Comparison of ENCODE assay signal across 9 cellular contexts in genomic region chr6:371851-372250, GRCh38. TPM values are rescaled to one million over a fixed set of nuclear protein-coding genes. Genes with fewer than 3 reads are reported as not detected.
DNase-seq lines count a peak whose midpoint lies in the region; ATAC-seq, FAIRE-seq and TF ChIP-seq lines count a peak whose summit lies in the region.
"Not testable (repeated sequence)": the region's sequence is repeated elsewhere in the genome, so short reads cannot be mapped to it uniquely, and the experiment has no call there.
"Had no signal": no experiment of that assay in that cellular context is flagged by ENCODE, and none has a peak within 500 bp of the region (broad histone marks: within the 10 kb centered on the region; RNA-seq: fewer than 3 reads in every experiment).

No MANE protein-coding gene starts in this region.

- FAIRE-seq in HTR-8/SVneo (lab: Jason Lieb, UNC) (peak; percentile 81), small intestine (lab: Jason Lieb, UNC) (peak; percentile 47)

- H3K36me3 ChIP-seq in BLaER1 treated with 17β-estradiol and CSF1 and Interleukin-3, amounts not matched to agents 10 nM and 100 nM; SU-DHL-6 (ENCODE audit: low read length); small intestine (ENCODE audit: control insufficient read depth in 2 of 2, insufficient read depth in 2 of 2, low read length in 2 of 2): not testable (repeated sequence)

- not testable (repeated sequence) for H4K20me1 ChIP-seq in BLaER1 treated with 17β-estradiol and CSF1 and Interleukin-3, amounts not matched to agents 10 nM and 100 nM; SU-DHL-6 (ENCODE audit: low read depth, low read length)

- TF ChIP-seq CTCF in SU-DHL-6 (IDR thresholded peaks at IDR 0.05; ENCODE audit: insufficient read depth, low read length, poor library complexity, severe bottlenecking) = not testable (repeated sequence)

- not testable (repeated sequence) for ATAC-seq in Right ventricle myocardium superior (ENCODE audit: poor library complexity)

- H3K4me1 ChIP-seq in BLaER1 treated with 17β-estradiol and CSF1 and Interleukin-3, amounts not matched to agents 10 nM and 100 nM = peaks cover 8 to 16% (median 13%) of the 10 kb centered on the region in 10 experiments
- H3K4me1 ChIP-seq in small intestine (ENCODE audit: control insufficient read depth in 2 of 2, insufficient read depth in 1 of 2, low read depth in 1 of 2, low read length in 1 of 2) = not testable (repeated sequence)

- peaks cover 17 to 25% (median 22%) of the 10 kb centered on the region in 11 experiments for H3K27me3 ChIP-seq in BLaER1 treated with 17β-estradiol and CSF1 and Interleukin-3, amounts not matched to agents 10 nM and 100 nM
- not testable (repeated sequence) for H3K27me3 ChIP-seq in SU-DHL-6 (ENCODE audit: low read length); small intestine (ENCODE audit: control insufficient read depth in 2 of 2, insufficient read depth in 2 of 2, low read length in 2 of 2)

- peak overlapping the region in 6 of 11 experiments; percentile 19 to 69 (median 34); a peak in 10 of 22 replicates for H3K4me2 ChIP-seq in BLaER1 treated with 17β-estradiol and CSF1 and Interleukin-3, amounts not matched to agents 10 nM and 100 nM
- peak overlapping the region; percentile 10 for H3K4me2 ChIP-seq in SU-DHL-6 (ENCODE audit: low read depth, low read length, poor library complexity, severe bottlenecking)

- WGBS in small intestine, 3 donors = 87 to 90% (median 88%) methylated on average over 2 of the region's 2 CpGs

- H3K9me3 ChIP-seq in BLaER1 treated with 17β-estradiol and CSF1 and Interleukin-3, amounts not matched to agents 10 nM and 100 nM (replicated peaks in 1 of 11); SU-DHL-6 (ENCODE audit: insufficient read depth, low read length); small intestine (ENCODE audit: control insufficient read depth, low read depth): not testable (repeated sequence)

- H3K27ac ChIP-seq in BLaER1 treated with 17β-estradiol and CSF1 and Interleukin-3, amounts not matched to agents 10 nM and 100 nM; SU-DHL-6 (ENCODE audit: low read depth, low read length); small intestine (ENCODE audit: low read depth in 1 of 2, low read length in 1 of 2): not testable (repeated sequence)

- intact Hi-C loops in Right ventricle myocardium superior (cut with DNase I); posterior vena cava (cut with DNase I): not testable (repeated sequence)

- not testable (repeated sequence) for H3K79me2 ChIP-seq in SU-DHL-6 (ENCODE audit: insufficient read depth, low read length)

- H3K9ac ChIP-seq in BLaER1 treated with 17β-estradiol and CSF1 and Interleukin-3, amounts not matched to agents 10 nM and 100 nM; SU-DHL-6 (ENCODE audit: low read length): not testable (repeated sequence)

- peaks cover 17% of the 10 kb centered on the region for H3F3A ChIP-seq in SU-DHL-6 (ENCODE audit: insufficient read depth)

- not testable (repeated sequence) for DNase-seq in HTR-8/SVneo (ENCODE audit: insufficient read length, low spot score); small intestine
- peak; percentile 25 for DNase-seq in Right ventricle myocardium superior
- DNase-seq in posterior vena cava (ENCODE audit: low spot score) = peak; percentile 69

- not testable (repeated sequence) for H3K4me3 ChIP-seq in BLaER1 treated with 17β-estradiol and CSF1 and Interleukin-3, amounts not matched to agents 10 nM and 100 nM; SU-DHL-6 (ENCODE audit: insufficient read depth, low read length, poor library complexity, severe bottlenecking); small intestine (ENCODE audit: low read depth in 1 of 2, low read length in 2 of 2)

- H3K9me2 ChIP-seq in SU-DHL-6 (replicated peaks; ENCODE audit: insufficient read depth, low read length) = not testable (repeated sequence)

- H2AFZ ChIP-seq in SU-DHL-6 (ENCODE audit: low read depth, low read length, severe bottlenecking) = not testable (repeated sequence)

RNA-seq across cellular contexts. Expression of gene IRF4, which starts 19.7 kb away (rescaled TPM):
- 0.54 TPM for total RNA-seq in Right ventricle myocardium superior
- 1 to 10 TPM; 1.7 to 2.7 TPM for total RNA-seq in posterior vena cava
- 1 to 10 TPM in 2 of 3 donors, not detected in 1; 1.4 to 3.5 TPM for polyA plus RNA-seq in small intestine
- total RNA-seq: A172, G401 had no signal
- polyA plus RNA-seq: BJ had no signal
